8 cellular contexts compared by ENCODE assay signal in genomic region chr12:93677195-93678064, GRCh38. TPM values are rescaled to one million over a fixed set of nuclear protein-coding genes. Genes with fewer than 3 reads are reported as not detected.
DNase-seq lines count a peak whose midpoint lies in the region; ATAC-seq and TF ChIP-seq lines count a peak whose summit lies in the region.

TSS of gene CRADD (plus strand) at chr12:93677375.

- no peak for TF ChIP-seq CTCF in GM20000 (IDR thresholded peaks at IDR 0.05; ENCODE audit: extremely low read depth, missing control alignments)

- peaks cover 24 to 30% of the 10 kb centered on the region in 2 donors for H3K4me1 Mint-ChIP-seq in effector memory CD8-positive, alpha-beta T cell (ENCODE audit: low read depth in 2 of 2)

- DNase-seq in COLO668 (lab: John Stamatoyannopoulos, UW; ENCODE audit: unreplicated experiment), result peak; percentile 82
- DNase-seq in GM20000 (ENCODE audit: low spot score), result peak; percentile 79
- DNase-seq in HT-29 (ENCODE audit: low spot score), result peak; percentile 95
- peak; percentile 93 to 97 for DNase-seq in NOMO-1 (lab: John Stamatoyannopoulos, UW; ENCODE audit: unreplicated experiment in 2 of 2)
- peak; percentile 57 to 81 for DNase-seq in activated CD8-positive, alpha-beta memory T cell treated with anti-CD3 and anti-CD28 coated beads for 4 hours (ENCODE audit: low read depth in 2 of 2)
- DNase-seq in effector memory CD8-positive, alpha-beta T cell, result peak; percentile 82 to 87 (median 83)
- peak; percentile 99 for DNase-seq in medulla oblongata (ENCODE audit: extremely low spot score)
- peak; percentile 72 for DNase-seq in stimulated activated CD8-positive, alpha-beta memory T cell treated with anti-CD3 and anti-CD28 coated beads, Interleukin-12 subunit alpha, Interleukin-12 subunit beta, amount 100 ng/mL, for 1 hour (ENCODE audit: low read depth)

- peak within 1 kb of the TSS; percentile 91 to 96 for H3K4me3 Mint-ChIP-seq in effector memory CD8-positive, alpha-beta T cell

- peak within 1 kb of the TSS; percentile 98 to 100 for H3K27ac Mint-ChIP-seq in effector memory CD8-positive, alpha-beta T cell

- ATAC-seq in effector memory CD8-positive, alpha-beta T cell (replicated peaks), result peak; percentile 93

- peaks cover 0 to 2% of the 10 kb centered on the region in 2 donors for H3K9me3 Mint-ChIP-seq in effector memory CD8-positive, alpha-beta T cell

- H3K36me3 Mint-ChIP-seq in effector memory CD8-positive, alpha-beta T cell (ENCODE audit: insufficient read depth), result peaks cover 26% of the 10 kb centered on the region

- peaks cover 9 to 10% of the 10 kb centered on the region in 2 donors for H3K27me3 Mint-ChIP-seq in effector memory CD8-positive, alpha-beta T cell

RNA-seq across cellular contexts. Expression of gene CRADD, which starts in this region (rescaled TPM):
- 12.0 and 13.9 TPM in 2 replicates for total RNA-seq in HT-29 (2014; rRNA removed; shearing (Covaris generic))

Comparison
In these comparisons a context has a peak if more than half of its experiments do, and no peak if none do; other contexts are left out.
1. Peak in every context shown above with its lines: DNase-seq and ATAC-seq.